ENCODE assay signal across 9 cellular contexts in the genomic region with DNA sequence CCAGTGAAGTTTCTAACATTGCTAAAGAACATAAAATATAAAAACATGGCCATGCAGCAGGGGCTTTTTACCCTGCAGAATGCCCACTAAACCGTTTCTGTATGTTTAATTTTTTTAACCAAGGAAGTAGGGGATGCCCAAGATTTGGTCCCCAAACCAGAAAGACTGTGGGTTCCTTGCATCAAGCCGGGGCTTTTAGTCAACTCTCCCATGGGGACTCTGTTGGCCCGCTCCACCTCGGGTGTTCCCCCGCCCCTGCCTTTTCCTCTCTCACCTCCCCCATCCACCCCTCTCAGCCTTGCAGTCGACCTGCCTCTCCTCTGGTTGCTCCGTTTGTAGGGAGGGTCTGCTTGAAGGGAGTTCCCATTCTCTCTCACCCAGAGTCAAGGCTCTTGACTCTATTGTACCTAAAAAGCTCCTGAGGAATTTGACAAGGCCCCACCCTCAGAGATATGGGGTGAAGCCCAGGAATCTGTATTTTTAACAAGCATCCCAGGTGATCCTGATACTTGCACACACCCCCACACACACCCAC.
DNase-seq lines count a peak whose midpoint lies in the region; ATAC-seq, FAIRE-seq and TF ChIP-seq lines count a peak whose summit lies in the region.
"Had no signal": no experiment of that assay in that cellular context is flagged by ENCODE, and none has a peak within 500 bp of the region (broad histone marks: within the 10 kb centered on the region; RNA-seq: fewer than 3 reads in every experiment).

No MANE protein-coding gene starts in this region.

- peak overlapping the region; percentile 93 for H3K27ac Mint-ChIP-seq in activated CD8-positive, alpha-beta memory T cell treated with anti-CD3 and anti-CD28 coated beads, Interleukin-2, amount 10 ng/mL, durations not matched to agents 7 days and 5 days
- H3K27ac Mint-ChIP-seq in stimulated activated effector memory CD8-positive, alpha-beta T cell treated with anti-CD3 and anti-CD28 coated beads, Interleukin-12 subunit alpha, Interleukin-12 subunit beta, amount 100 ng/mL, for 72 hours: peak overlapping the region; percentile 91

- H3K9me3 Mint-ChIP-seq in activated CD8-positive, alpha-beta memory T cell treated with anti-CD3 and anti-CD28 coated beads, Interleukin-2, amount 10 ng/mL, durations not matched to agents 7 days and 5 days (ENCODE audit: low read depth): peaks cover 8% of the 10 kb centered on the region
- peaks cover 6% of the 10 kb centered on the region for H3K9me3 Mint-ChIP-seq in stimulated activated effector memory CD8-positive, alpha-beta T cell treated with anti-CD3 and anti-CD28 coated beads, Interleukin-12 subunit alpha, Interleukin-12 subunit beta, amount 100 ng/mL, for 72 hours

- H3K4me1 ChIP-seq in keratinocyte (ENCODE audit: control insufficient read depth, extremely low read depth, insufficient read depth, low read length): peaks cover 24% of the 10 kb centered on the region

- H3K9ac ChIP-seq in keratinocyte (ENCODE audit: control insufficient read depth, extremely low read depth, insufficient read depth, low read length): peak overlapping the region; percentile 84

- H3K36me3 Mint-ChIP-seq in activated CD8-positive, alpha-beta memory T cell treated with anti-CD3 and anti-CD28 coated beads, Interleukin-2, amount 10 ng/mL, durations not matched to agents 7 days and 5 days: peaks cover 55% of the 10 kb centered on the region
- peaks cover 44% of the 10 kb centered on the region for H3K36me3 Mint-ChIP-seq in stimulated activated effector memory CD8-positive, alpha-beta T cell treated with anti-CD3 and anti-CD28 coated beads, Interleukin-12 subunit alpha, Interleukin-12 subunit beta, amount 100 ng/mL, for 72 hours

- no peaks in the 10 kb centered on the region for H3K9me3 ChIP-seq in keratinocyte (ENCODE audit: control insufficient read depth, low read depth, low read length)

- H4K20me1 ChIP-seq in keratinocyte (ENCODE audit: control insufficient read depth, extremely low read depth, insufficient read depth, low read length): no peaks in the 10 kb centered on the region

- H3K4me3 Mint-ChIP-seq in activated CD8-positive, alpha-beta memory T cell treated with anti-CD3 and anti-CD28 coated beads, Interleukin-2, amount 10 ng/mL, durations not matched to agents 7 days and 5 days: peak overlapping the region; percentile 46
- H3K4me3 Mint-ChIP-seq in stimulated activated effector memory CD8-positive, alpha-beta T cell treated with anti-CD3 and anti-CD28 coated beads, Interleukin-12 subunit alpha, Interleukin-12 subunit beta, amount 100 ng/mL, for 72 hours: peak overlapping the region; percentile 47

- H3K4me3 ChIP-seq in HL-60 (replicated peaks; ENCODE audit: insufficient read depth, low read length) (peak overlapping the region; percentile 2; the same call in 1 of the 2 replicates), keratinocyte (ENCODE audit: control insufficient read depth in 2 of 3, extremely low read depth in 1 of 3, insufficient read depth in 2 of 3, low read depth in 1 of 3, low read length in 3 of 3) (no peak overlapping the region)
- H3K4me3 ChIP-seq: heart left ventricle had no signal

- H3K9me1 ChIP-seq in keratinocyte (ENCODE audit: control insufficient read depth, extremely low read depth, insufficient read depth, low read length): no peaks in the 10 kb centered on the region

- ATAC-seq in activated CD8-positive, alpha-beta memory T cell treated with anti-CD3 and anti-CD28 coated beads, Interleukin-2, amount 10 ng/mL, durations not matched to agents 7 days and 5 days: peak; percentile 2
- ATAC-seq in stimulated activated effector memory CD8-positive, alpha-beta T cell treated with anti-CD3 and anti-CD28 coated beads, Interleukin-12 subunit alpha, Interleukin-12 subunit beta, amount 100 ng/mL, for 72 hours: peak; percentile 4
- no peak for ATAC-seq in GM19452 (IDR thresholded peaks at IDR 0.05; ENCODE audit: unreplicated experiment)

- H2AFZ ChIP-seq in keratinocyte (ENCODE audit: control insufficient read depth, low read length): no peak overlapping the region

- TF ChIP-seq CTCF in HL-60 (IDR thresholded peaks at IDR 0.05; ENCODE audit: insufficient read depth, low read length) (no peak), keratinocyte (optimal IDR thresholded peaks at IDR 0.05 in 1 of 3, IDR thresholded peaks at IDR 0.05 in 1 of 3, conservative IDR thresholded peaks at IDR 0.05 in 1 of 3; ENCODE audit: extremely low read depth in 1 of 3, insufficient read depth in 2 of 3, low read length in 3 of 3) (no peak)

- no peaks in the 10 kb centered on the region for H3K79me2 ChIP-seq in keratinocyte (ENCODE audit: control insufficient read depth, insufficient read depth, low read length)

- dilution Hi-C loops in keratinocyte (cut with MboI; ENCODE audit: extremely low pct_ligation_motif_present, low sequenced_read_pairs): no loop called here

- H3K27ac ChIP-seq in HL-60 (replicated peaks): peak overlapping the region; percentile 72
- peak overlapping the region; percentile 96 for H3K27ac ChIP-seq in keratinocyte (ENCODE audit: control insufficient read depth, insufficient read depth, low read length)

- DNase-seq in HL-60 (ENCODE audit: low read depth in 1 of 2, low spot score in 1 of 2) (no peak), keratinocyte (ENCODE audit: low read depth, low spot score) (no peak), AG20443 (ENCODE audit: low spot score) (no peak), epidermal melanocyte (ENCODE audit: insufficient read length, low spot score) (no peak), RCC 7860 (ENCODE audit: low spot score) (no peak)
- peak; percentile 71 for DNase-seq in activated CD8-positive, alpha-beta memory T cell treated with anti-CD3 and anti-CD28 coated beads, Interleukin-2, amount 10 ng/mL, durations not matched to agents 7 days and 5 days
- DNase-seq in stimulated activated effector memory CD8-positive, alpha-beta T cell treated with anti-CD3 and anti-CD28 coated beads, Interleukin-12 subunit alpha, Interleukin-12 subunit beta, amount 100 ng/mL, for 72 hours (ENCODE audit: low spot score in 2 of 2): peak in 1 of 2 donors; percentile 83

- H3K27me3 ChIP-seq in HL-60 (ENCODE audit: insufficient read depth, poor library complexity, severe bottlenecking) (no peaks in the 10 kb centered on the region), keratinocyte (ENCODE audit: control insufficient read depth, extremely low read depth, insufficient read depth, low read length) (no peaks in the 10 kb centered on the region)
- H3K27me3 ChIP-seq: heart left ventricle had no signal

- H3K27me3 Mint-ChIP-seq in activated CD8-positive, alpha-beta memory T cell treated with anti-CD3 and anti-CD28 coated beads, Interleukin-2, amount 10 ng/mL, durations not matched to agents 7 days and 5 days: peaks cover 5% of the 10 kb centered on the region

- no peaks in the 10 kb centered on the region for H3K36me3 ChIP-seq in keratinocyte (ENCODE audit: control insufficient read depth in 2 of 2, extremely low read depth in 1 of 2, insufficient read depth in 2 of 2, low read length in 2 of 2)
- H3K36me3 ChIP-seq: heart left ventricle had no signal

- FAIRE-seq in keratinocyte (lab: Jason Lieb, UNC) (no peak), RCC 7860 (lab: Jason Lieb, UNC) (no peak)

- H3K4me1 Mint-ChIP-seq in activated CD8-positive, alpha-beta memory T cell treated with anti-CD3 and anti-CD28 coated beads, Interleukin-2, amount 10 ng/mL, durations not matched to agents 7 days and 5 days: peaks cover 85% of the 10 kb centered on the region
- H3K4me1 Mint-ChIP-seq in stimulated activated effector memory CD8-positive, alpha-beta T cell treated with anti-CD3 and anti-CD28 coated beads, Interleukin-12 subunit alpha, Interleukin-12 subunit beta, amount 100 ng/mL, for 72 hours: peaks cover 85% of the 10 kb centered on the region

- CTCF ChIA-PET in activated CD8-positive, alpha-beta memory T cell treated with anti-CD3 and anti-CD28 coated beads, Interleukin-2, amount 10 ng/mL, durations not matched to agents 7 days and 5 days (lab: Charles Lee): interaction anchor here (0.7 to 1.8 kb wide), 17 partner anchors 16 to 414 kb away, joined by 3 to 14 read pairs (median 4); no protein-coding TSS in a partner anchor

- peak overlapping the region; percentile 46 for H3K4me2 ChIP-seq in keratinocyte (ENCODE audit: control insufficient read depth, extremely low read depth, insufficient read depth, low read depth, low read length)
